13 cellular contexts compared by ENCODE assay signal in the genomic region with DNA sequence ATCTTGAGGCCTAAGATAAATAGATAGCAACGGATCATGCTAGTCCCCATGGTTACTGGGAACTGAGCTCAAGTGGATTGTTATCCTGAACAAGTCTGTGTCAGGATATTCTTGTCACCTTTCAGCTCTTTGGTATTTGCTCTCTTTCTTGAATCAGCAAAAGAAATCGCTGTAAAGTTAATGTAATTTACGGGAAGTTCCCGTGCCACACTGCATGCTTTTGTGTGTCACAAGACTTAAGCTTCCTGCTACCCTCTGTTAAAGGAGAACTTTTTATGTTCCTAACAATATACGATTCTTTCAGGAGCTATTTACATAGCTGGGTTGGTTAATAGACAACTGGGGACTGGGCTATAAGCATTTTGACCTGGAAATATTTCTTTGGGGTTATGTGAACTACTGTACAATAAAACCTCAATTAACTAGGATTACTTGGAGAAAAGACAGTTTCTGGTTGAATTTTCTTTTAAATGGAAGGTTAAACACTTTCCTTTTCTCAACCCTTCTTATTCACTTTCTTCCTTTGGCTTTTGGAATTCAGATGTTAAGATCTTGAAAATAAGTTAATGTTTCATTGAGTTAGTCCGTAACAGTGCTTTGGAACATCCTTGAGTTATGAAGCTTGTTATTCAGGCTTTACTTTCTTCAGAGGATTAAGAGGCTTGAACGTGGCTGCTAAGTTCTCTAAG.
DNase-seq lines count a peak whose midpoint lies in the region; ATAC-seq, FAIRE-seq and TF ChIP-seq lines count a peak whose summit lies in the region.
"Had no signal": no experiment of that assay in that cellular context is flagged by ENCODE, and none has a peak within 500 bp of the region (broad histone marks: within the 10 kb centered on the region; RNA-seq: fewer than 3 reads in every experiment).

No MANE protein-coding gene starts in this region.

- BruUV-seq in HepG2 (replicated peaks; lab: Mats Ljungman, UMichigan), result no TSS peak

- peak; percentile 71 for FAIRE-seq in HepG2 (lab: Jason Lieb, UNC)

- TF ChIP-seq CTCF in chondrocyte (IDR thresholded peaks at IDR 0.05) (no peak), HepG2 (CRISPR knock-in tag; IDR thresholded peaks at IDR 0.05) (no peak), gastroesophageal sphincter (IDR thresholded peaks at IDR 0.05) (no peak)

- peak overlapping the region; percentile 65 for H3K4me2 ChIP-seq in HepG2 (ENCODE audit: low read depth, low read length)

- H3K27ac ChIP-seq in HepG2 (ENCODE audit: extremely low read length, insufficient read depth, low read length) (peak overlapping the region; percentile 84), skeletal muscle tissue (ENCODE audit: low read depth, low read length) (peak overlapping the region; percentile 41), gastroesophageal sphincter (peak overlapping the region in 2 of 4 donors; percentile 20 to 27)

- peak overlapping the region; percentile 14 for H3K4me3 Mint-ChIP-seq in chondrocyte (ENCODE audit: unreplicated experiment)

- CTCF ChIA-PET in HepG2 (lab: Yijun Ruan, JAX; ENCODE audit: low intra/inter-chr PET ratio, low total read pairs), result no interaction called here

- H3K4me3 ChIP-seq in HepG2 (replicated peaks in 1 of 3; ENCODE audit: insufficient read depth in 1 of 3, low read depth in 2 of 3, low read length in 3 of 3) (peak overlapping the region in 2 of 3 experiments; percentile 6 to 36; a peak in 2 of 6 replicates), skeletal muscle tissue (ENCODE audit: low read length in 3 of 3) (no peak overlapping the region), gastroesophageal sphincter (no peak overlapping the region)

- peak overlapping the region; percentile 71 for H3K9ac ChIP-seq in HepG2 (ENCODE audit: insufficient read depth, low read depth, low read length)
- H3K9ac ChIP-seq in skeletal muscle tissue (ENCODE audit: low read depth in 1 of 3, low read length in 3 of 3), result peak overlapping the region in 1 of 3 donors; percentile 23

- no peaks in the 10 kb centered on the region for H3K27me3 ChIP-seq in HepG2 (ENCODE audit: control insufficient read depth in 1 of 2, insufficient read depth in 2 of 2, low read length in 2 of 2)
- no peaks in the 10 kb centered on the region for H3K27me3 ChIP-seq in skeletal muscle tissue (ENCODE audit: control insufficient read depth in 3 of 3, insufficient read depth in 3 of 3, low read length in 3 of 3)
- H3K27me3 ChIP-seq in gastroesophageal sphincter, result no peaks in the 10 kb centered on the region

- H2AFZ ChIP-seq in HepG2 (ENCODE audit: low read length), result no peak overlapping the region

- H3K9me3 ChIP-seq in HepG2 (ENCODE audit: low read length), result no peaks in the 10 kb centered on the region
- no peaks in the 10 kb centered on the region for H3K9me3 ChIP-seq in skeletal muscle tissue (ENCODE audit: control insufficient read depth in 3 of 3, low read length in 3 of 3)
- H3K9me3 ChIP-seq in gastroesophageal sphincter, result no peaks in the 10 kb centered on the region

- TF ChIP-seq EP300 in HepG2 (IDR thresholded peaks at IDR 0.05; ENCODE audit: low read depth in 2 of 2, low read length in 2 of 2) (peak; percentile 62 to 99; a peak in 2 of 4 replicates), HepG2 (CRISPR knock-in tag; IDR thresholded peaks at IDR 0.05; ENCODE audit: borderline replicate concordance) (peak; percentile 99), gastroesophageal sphincter (IDR thresholded peaks at IDR 0.05) (no peak)

- no peaks in the 10 kb centered on the region for H4K20me1 ChIP-seq in HepG2 (ENCODE audit: insufficient read depth, low read length)

- in situ Hi-C loops in HepG2 (cut with HindIII; ENCODE audit: extremely low pct_ligation_motif_present, low pct_unique_long_range_greater_than_20kb), result no loop called here

- TF ChIP-seq POLR2A in HepG2 (IDR thresholded peaks at IDR 0.05; ENCODE audit: insufficient read depth in 1 of 2, low read depth in 2 of 2, low read length in 2 of 2), result peak in 1 of 2 experiments; percentile 48; a peak in 1 of 4 replicates
- TF ChIP-seq POLR2A in gastroesophageal sphincter (IDR thresholded peaks at IDR 0.05), result no peak

- peaks cover 92% of the 10 kb centered on the region for H3K79me2 ChIP-seq in HepG2 (ENCODE audit: insufficient read depth, low read length)

- peaks cover 50% of the 10 kb centered on the region for H3K4me1 Mint-ChIP-seq in chondrocyte (ENCODE audit: low read depth)

- peak; percentile 24 for DNase-seq in LoVo (ENCODE audit: low spot score)
- no peak for DNase-seq in chondrocyte (ENCODE audit: low spot score)
- DNase-seq in HepG2 (ENCODE audit: low spot score), result peak; percentile 99
- no peak for DNase-seq in NCI-H1694 treated with DMSO at 0.1 percent for 48 hours (lab: John Stamatoyannopoulos, UW)
- DNase-seq: activated naive CD4-positive, alpha-beta T cell treated with anti-CD3 and anti-CD28 coated beads, Interleukin-2, amount 50 U/mL, for 16 hours; DMS79; H7; NCI-H1417; stimulated activated naive CD4-positive, alpha-beta T cell treated with Interleukin-2 at 50 U/mL for 16 hours had no signal

- 9% methylated on average over 7 of the region's 7 CpGs for WGBS in HepG2 (ENCODE audit: low lambda C conversion rate)
- 57 to 82% methylated on average over 7 of the region's 7 CpGs for WGBS in gastroesophageal sphincter (ENCODE audit: low coverage in 1 of 2), 2 donors

- H3K4me1 ChIP-seq in HepG2 (ENCODE audit: insufficient read depth, low read length) (peaks cover 100% of the 10 kb centered on the region), skeletal muscle tissue (ENCODE audit: control insufficient read depth in 3 of 3, insufficient read depth in 3 of 3, low read length in 3 of 3) (peaks cover 24 to 34% (median 26%) of the 10 kb centered on the region in 3 donors), gastroesophageal sphincter (peaks cover 0 to 32% (median 8%) of the 10 kb centered on the region in 3 donors)

- TF ChIP-seq RAD21 in HepG2 (CRISPR knock-in tag; IDR thresholded peaks at IDR 0.05), result peak; percentile 41; the same call in 1 of the 2 replicates

- no peaks in the 10 kb centered on the region for H3K9me3 Mint-ChIP-seq in chondrocyte (ENCODE audit: low read depth)

- H3K36me3 Mint-ChIP-seq in chondrocyte (ENCODE audit: low read depth), result no peaks in the 10 kb centered on the region

- no peaks in the 10 kb centered on the region; a peak in 2 of 5 replicates for H3K36me3 ChIP-seq in HepG2 (replicated peaks in 1 of 2; ENCODE audit: control insufficient read depth in 1 of 2, insufficient read depth in 2 of 2, low read length in 2 of 2)
- no peaks in the 10 kb centered on the region for H3K36me3 ChIP-seq in skeletal muscle tissue (ENCODE audit: control insufficient read depth in 3 of 3, insufficient read depth in 3 of 3, low read length in 3 of 3)
- no peaks in the 10 kb centered on the region for H3K36me3 ChIP-seq in gastroesophageal sphincter

- ATAC-seq in HepG2 (peak; percentile 96), gastroesophageal sphincter (no peak), GM19455 (IDR thresholded peaks at IDR 0.05; ENCODE audit: unreplicated experiment) (no peak), GM21786 (IDR thresholded peaks at IDR 0.05; ENCODE audit: unreplicated experiment) (no peak)

- POLR2A ChIA-PET in HepG2 (lab: Yijun Ruan, JAX), result interaction anchor here (0.7 to 2.7 kb wide), 19 partner anchors 9 to 311 kb away, joined by 3 to 18 read pairs (median 4); a partner anchor contains a TSS

- no peaks in the 10 kb centered on the region for H3K27me3 Mint-ChIP-seq in chondrocyte (ENCODE audit: low read depth)

- intact Hi-C loops in HepG2 (cut with micrococcal nuclease; ENCODE audit: unreplicated experiment), result loop anchor here (2.0 kb wide), 1 partner anchor 59 kb away; no protein-coding TSS in a partner anchor

- H3K27ac Mint-ChIP-seq in chondrocyte (ENCODE audit: unreplicated experiment), result peak overlapping the region; percentile 76

TF ChIP-seq in HepG2, 621 proteins besides CTCF, POLR2A, EP300 and RAD21 (continues in another document):
- TF ChIP-seq POGZ (CRISPR knock-in tag; IDR thresholded peaks at IDR 0.05) (peak; percentile 89), ZNF207 (IDR thresholded peaks at IDR 0.05; ENCODE audit: borderline replicate concordance) (no peak), SP5 (CRISPR knock-in tag; IDR thresholded peaks at IDR 0.05; ENCODE audit: borderline replicate concordance, low read depth) (0 out of 2 replicates have a peak, but pooled peaks have one; percentile 55), RBAK (CRISPR knock-in tag; IDR thresholded peaks at IDR 0.05) (no peak), ZNF124 (CRISPR knock-in tag; IDR thresholded peaks at IDR 0.05) (peak; percentile 89), RFX1 (IDR thresholded peaks at IDR 0.05) (peak; percentile 69), NRL (CRISPR knock-in tag; IDR thresholded peaks at IDR 0.05; ENCODE audit: borderline replicate concordance) (no peak), MXI1 (IDR thresholded peaks at IDR 0.05; ENCODE audit: borderline replicate concordance, low read depth, low read length) (peak; percentile 70; the same call in 2 of the 3 replicates)
- TF ChIP-seq, protein P1, sequence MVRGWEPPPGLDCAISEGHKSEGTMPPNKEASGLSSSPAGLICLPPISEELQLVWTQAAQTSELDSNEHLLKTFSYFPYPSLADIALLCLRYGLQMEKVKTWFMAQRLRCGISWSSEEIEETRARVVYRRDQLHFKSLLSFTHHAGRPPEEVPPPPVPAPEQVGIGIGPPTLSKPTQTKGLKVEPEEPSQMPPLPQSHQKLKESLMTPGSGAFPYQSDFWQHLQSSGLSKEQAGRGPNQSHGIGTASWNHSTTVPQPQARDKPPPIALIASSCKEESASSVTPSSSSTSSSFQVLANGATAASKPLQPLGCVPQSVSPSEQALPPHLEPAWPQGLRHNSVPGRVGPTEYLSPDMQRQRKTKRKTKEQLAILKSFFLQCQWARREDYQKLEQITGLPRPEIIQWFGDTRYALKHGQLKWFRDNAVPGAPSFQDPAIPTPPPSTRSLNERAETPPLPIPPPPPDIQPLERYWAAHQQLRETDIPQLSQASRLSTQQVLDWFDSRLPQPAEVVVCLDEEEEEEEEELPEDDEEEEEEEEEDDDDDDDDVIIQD (CRISPR knock-in tag; IDR thresholded peaks at IDR 0.05; ENCODE audit: low read depth), result peak; percentile 98

Comparison
In these comparisons a context has a peak if more than half of its experiments do, and no peak if none do; other contexts are left out.
1. DNase-seq: peak in LoVo (single experiment) and HepG2 (single experiment); none in chondrocyte (single experiment) and NCI-H1694 treated with DMSO at 0.1 percent for 48 hours (single experiment).
2. H3K4me3 ChIP-seq: peak in HepG2 (2 of 3); none in skeletal muscle tissue (0 of 3) and gastroesophageal sphincter (0 of 2).